Comparison of ENCODE assay signal across 1 cellular context in genomic region chr6:44217332-44218143, GRCh38.
TF ChIP-seq lines count a peak whose summit lies in the region.

No MANE protein-coding gene starts in this region.

TF ChIP-seq in HepG2, 621 proteins besides CTCF, POLR2A, EP300 and RAD21 (continued from another document and continues in another):
- TF ChIP-seq ZNF34 (CRISPR knock-in tag; IDR thresholded peaks at IDR 0.05; ENCODE audit: borderline replicate concordance) (no peak), HBP1 (CRISPR knock-in tag; IDR thresholded peaks at IDR 0.05; ENCODE audit: low read depth) (no peak), ZNF577 (CRISPR knock-in tag; IDR thresholded peaks at IDR 0.05; ENCODE audit: borderline replicate concordance, low read depth) (no peak), TERF1 (CRISPR knock-in tag; IDR thresholded peaks at IDR 0.05) (no peak), HNF4A (CRISPR knock-in tag; IDR thresholded peaks at IDR 0.05) (no peak), ZNF460 (CRISPR knock-in tag; IDR thresholded peaks at IDR 0.05; ENCODE audit: borderline replicate concordance) (no peak), TRIM24 (CRISPR knock-in tag; IDR thresholded peaks at IDR 0.05) (no peak), CREB1 (IDR thresholded peaks at IDR 0.05) (no peak), CREB1 (CRISPR knock-in tag; IDR thresholded peaks at IDR 0.05) (no peak), CBFB (CRISPR knock-in tag; IDR thresholded peaks at IDR 0.05) (no peak; the same call in 1 of the 2 replicates), ZSCAN21 (CRISPR knock-in tag; IDR thresholded peaks at IDR 0.05; ENCODE audit: borderline replicate concordance) (peak; percentile 59; the same call in 1 of the 2 replicates), TFDP1 (CRISPR knock-in tag; IDR thresholded peaks at IDR 0.05; ENCODE audit: borderline replicate concordance) (peak; percentile 93), HOXD1 (CRISPR knock-in tag; IDR thresholded peaks at IDR 0.05) (no peak), ARNT (IDR thresholded peaks at IDR 0.05) (no peak), ZNF660 (CRISPR knock-in tag; IDR thresholded peaks at IDR 0.05; ENCODE audit: borderline replicate concordance, low read depth) (no peak), NR0B2 (CRISPR knock-in tag; IDR thresholded peaks at IDR 0.05) (peak; percentile 74; the same call in 1 of the 2 replicates), ZNF75D (CRISPR knock-in tag; IDR thresholded peaks at IDR 0.05; ENCODE audit: borderline replicate concordance) (no peak), ZNF644 (CRISPR knock-in tag; IDR thresholded peaks at IDR 0.05; ENCODE audit: low read depth) (0 out of 2 replicates have a peak, but pooled peaks have one; percentile 31), ARNT2 (CRISPR knock-in tag; IDR thresholded peaks at IDR 0.05; ENCODE audit: low read depth) (no peak), IKZF4 (CRISPR knock-in tag; IDR thresholded peaks at IDR 0.05; ENCODE audit: borderline replicate concordance, low read depth, not compliant biosample characterization) (no peak), MLXIP (CRISPR knock-in tag; IDR thresholded peaks at IDR 0.05; ENCODE audit: borderline replicate concordance) (no peak), ZBTB37 (CRISPR knock-in tag; IDR thresholded peaks at IDR 0.05) (no peak), TP53 (CRISPR knock-in tag; conservative IDR thresholded peaks at IDR 0.05) (no peak), FOXJ3 (CRISPR knock-in tag; IDR thresholded peaks at IDR 0.05; ENCODE audit: borderline replicate concordance) (no peak), ZBTB2 (CRISPR knock-in tag; IDR thresholded peaks at IDR 0.05; ENCODE audit: low read depth) (no peak), ZNF496 (CRISPR knock-in tag; IDR thresholded peaks at IDR 0.05; ENCODE audit: insufficient replicate concordance) (no peak), ETS1 (CRISPR knock-in tag; IDR thresholded peaks at IDR 0.05) (no peak), MTA1 (CRISPR knock-in tag; IDR thresholded peaks at IDR 0.05; ENCODE audit: borderline replicate concordance) (no peak), ZNF367 (CRISPR knock-in tag; IDR thresholded peaks at IDR 0.05; ENCODE audit: borderline replicate concordance) (no peak), XBP1 (CRISPR knock-in tag; IDR thresholded peaks at IDR 0.05) (no peak), CC2D1A (CRISPR knock-in tag; IDR thresholded peaks at IDR 0.05) (no peak; the same call in 1 of the 2 replicates), ZBTB10 (CRISPR knock-in tag; IDR thresholded peaks at IDR 0.05; ENCODE audit: borderline replicate concordance) (no peak), YEATS2 (CRISPR knock-in tag; IDR thresholded peaks at IDR 0.05; ENCODE audit: borderline replicate concordance) (no peak), ZNF30 (CRISPR knock-in tag; IDR thresholded peaks at IDR 0.05) (0 out of 2 replicates have a peak, but pooled peaks have one; percentile 84), SP1 (IDR thresholded peaks at IDR 0.05) (no peak), SP1 (CRISPR knock-in tag; IDR thresholded peaks at IDR 0.05) (no peak), ZNF841 (CRISPR knock-in tag; IDR thresholded peaks at IDR 0.05; ENCODE audit: borderline replicate concordance) (no peak), ZFP36L1 (CRISPR knock-in tag; IDR thresholded peaks at IDR 0.05) (no peak), ZFP82 (CRISPR knock-in tag; IDR thresholded peaks at IDR 0.05; ENCODE audit: borderline replicate concordance) (no peak), ZNF251 (CRISPR knock-in tag; IDR thresholded peaks at IDR 0.05) (no peak), NFATC3 (CRISPR knock-in tag; IDR thresholded peaks at IDR 0.05) (no peak), RNF2 (conservative IDR thresholded peaks at IDR 0.05; ENCODE audit: low read depth) (peak; percentile 49; the same call in 1 of the 2 replicates), MTA3 (CRISPR knock-in tag; IDR thresholded peaks at IDR 0.05) (no peak), ZNF124 (CRISPR knock-in tag; IDR thresholded peaks at IDR 0.05) (no peak), KAT2B (IDR thresholded peaks at IDR 0.05; ENCODE audit: borderline replicate concordance, low read depth, low read length) (no peak), ZFAT (CRISPR knock-in tag; conservative IDR thresholded peaks at IDR 0.05) (no peak), ZNF513 (CRISPR knock-in tag; conservative IDR thresholded peaks at IDR 0.05) (no peak), ZNF362 (CRISPR knock-in tag; IDR thresholded peaks at IDR 0.05; ENCODE audit: borderline replicate concordance) (no peak)
